In genomic region chr17:16491131-16491702, GRCh38 we compare ENCODE assay signal across 8 cellular contexts. TPM values are rescaled to one million over a fixed set of nuclear protein-coding genes. Genes with fewer than 3 reads are reported as not detected.
DNase-seq lines count a peak whose midpoint lies in the region; ATAC-seq and TF ChIP-seq lines count a peak whose summit lies in the region.

No MANE protein-coding gene starts in this region.

- H3K9ac ChIP-seq in SK-N-MC (ENCODE audit: insufficient read length) (no peak overlapping the region), parathyroid adenoma (no peak overlapping the region)

- H3K4me2 ChIP-seq in parathyroid adenoma (ENCODE audit: low read length) = peak overlapping the region; percentile 76

- H3K36me3 ChIP-seq in H7 (replicated peaks; ENCODE audit: control insufficient read depth, insufficient read depth, low read length) = no peaks in the 10 kb centered on the region; the same call in 1 of the 2 replicates
- no peaks in the 10 kb centered on the region for H3K36me3 ChIP-seq in SK-N-MC (ENCODE audit: insufficient read depth, low read length)
- H3K36me3 ChIP-seq in esophagus (ENCODE audit: control insufficient read depth in 2 of 2, insufficient read depth in 2 of 2, low read length in 1 of 2) = no peaks in the 10 kb centered on the region
- no peaks in the 10 kb centered on the region for H3K36me3 ChIP-seq in parathyroid adenoma (ENCODE audit: control insufficient read depth, insufficient read depth, low read length)

- no peak overlapping the region for H3K27ac ChIP-seq in SK-N-MC
- H3K27ac ChIP-seq in esophagus (ENCODE audit: low read depth in 2 of 2, low read length in 1 of 2) = no peak overlapping the region
- H3K27ac ChIP-seq in parathyroid adenoma = no peak overlapping the region

- DNase-seq in H7 (peak; percentile 82), SK-N-MC (ENCODE audit: low read depth, low spot score) (no peak), SK-N-DZ (ENCODE audit: low spot score) (no peak), NCI-H446 (lab: John Stamatoyannopoulos, UW) (no peak)
- DNase-seq in activated CD4-positive, CD25-positive, alpha-beta regulatory T cell treated with anti-CD3 and anti-CD28 coated beads, Interleukin-2, amount 50 U/mL, for 72 hours = no peak

- H3K27me3 ChIP-seq in H7 (ENCODE audit: control insufficient read depth, insufficient read depth, low read length) = peaks cover 27% of the 10 kb centered on the region
- H3K27me3 ChIP-seq in esophagus (ENCODE audit: control insufficient read depth in 1 of 2, insufficient read depth in 2 of 2, low read length in 2 of 2) = no peaks in the 10 kb centered on the region
- no peaks in the 10 kb centered on the region for H3K27me3 ChIP-seq in parathyroid adenoma (ENCODE audit: control insufficient read depth, insufficient read depth, low read length)

- peak overlapping the region; percentile 58 for H2AFZ ChIP-seq in parathyroid adenoma

- H3K79me2 ChIP-seq in parathyroid adenoma = no peaks in the 10 kb centered on the region

- 9 to 15% methylated on average over 20 to 28 of the region's 28 CpGs for WGBS in esophagus, 2 donors

- ATAC-seq in HG03039 (IDR thresholded peaks at IDR 0.05; ENCODE audit: unreplicated experiment) = no peak

- peak overlapping the region; percentile 52 for H3K4me3 ChIP-seq in H7 (ENCODE audit: insufficient read depth, low read depth, low read length)
- peak overlapping the region; percentile 71 for H3K4me3 ChIP-seq in SK-N-MC
- peak overlapping the region; percentile 57 to 74 for H3K4me3 ChIP-seq in esophagus (ENCODE audit: low read depth in 1 of 2, low read length in 2 of 2)
- peak overlapping the region; percentile 48 for H3K4me3 ChIP-seq in parathyroid adenoma (ENCODE audit: low read depth, low read length)

- no peak for TF ChIP-seq CTCF in parathyroid adenoma (IDR thresholded peaks at IDR 0.05)

- H3K9me3 ChIP-seq in SK-N-MC (ENCODE audit: low read depth, low read length) (no peaks in the 10 kb centered on the region), esophagus (ENCODE audit: control insufficient read depth in 2 of 2, insufficient read depth in 1 of 2, low read depth in 1 of 2, low read length in 1 of 2) (no peaks in the 10 kb centered on the region), parathyroid adenoma (ENCODE audit: control insufficient read depth, low read length) (no peaks in the 10 kb centered on the region)

- H3K4me1 ChIP-seq in esophagus (ENCODE audit: control insufficient read depth in 2 of 2, insufficient read depth in 2 of 2, low read length in 1 of 2) (peaks cover 10 to 11% of the 10 kb centered on the region in 2 donors), parathyroid adenoma (peaks cover 25% of the 10 kb centered on the region)

RNA-seq across cellular contexts. Expression of gene LRRC75A, which starts 0.8 kb away (rescaled TPM):
- 3.3 and 5.9 TPM in 2 replicates for total RNA-seq in H7 (2014; rRNA removed; shearing (Covaris generic))
- polyA plus RNA-seq in esophagus = under 1 TPM; 0.53 to 0.65 TPM
- 1.5 and 2.3 TPM in 2 replicates for polyA plus RNA-seq in SK-N-DZ (2014; cell fraction: cytosol; rRNA removed)
- polyA plus RNA-seq in SK-N-DZ (2014; cell fraction: nucleus; rRNA removed) = 1.9 and 3.0 TPM in 2 replicates
